ENCODE assay signal across 10 cellular contexts in the genomic region with DNA sequence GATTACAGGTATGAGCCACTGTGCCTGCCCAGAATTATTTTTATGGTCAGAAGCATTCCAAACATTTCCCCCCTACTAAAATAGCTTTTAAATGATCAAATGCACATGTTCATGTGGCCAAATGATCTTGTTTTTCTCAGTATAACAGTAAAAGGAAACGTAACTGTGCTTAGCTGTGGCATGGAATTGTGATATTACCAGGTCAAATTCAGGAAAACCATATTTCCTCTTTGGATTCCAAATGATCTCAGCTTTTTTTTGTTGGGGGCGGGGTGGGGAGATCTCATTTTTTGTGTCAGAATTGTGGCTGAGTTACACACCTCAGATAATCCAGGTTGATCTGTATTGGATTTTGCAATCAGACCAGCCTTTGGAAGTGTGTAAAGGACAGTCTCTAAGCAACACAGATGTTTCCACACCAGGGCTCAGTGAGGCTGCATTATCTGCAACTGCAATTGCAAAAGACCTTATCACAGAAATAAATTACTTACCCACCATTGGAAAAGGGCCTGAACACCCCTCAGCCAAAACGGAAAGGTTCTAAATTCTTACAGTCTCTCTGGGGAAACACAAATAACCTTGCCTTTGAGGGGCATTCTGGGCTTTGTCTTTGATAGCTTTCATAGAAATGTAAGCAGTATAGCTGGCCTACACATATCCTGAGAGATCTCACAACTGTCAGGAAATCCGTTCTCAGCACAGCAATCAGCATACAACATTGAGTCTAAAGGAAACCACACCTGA. TPM values are rescaled to one million over a fixed set of nuclear protein-coding genes. Genes with fewer than 3 reads are reported as not detected.
DNase-seq lines count a peak whose midpoint lies in the region; ATAC-seq and TF ChIP-seq lines count a peak whose summit lies in the region.
"Had no signal": no experiment of that assay in that cellular context is flagged by ENCODE, and none has a peak within 500 bp of the region (broad histone marks: within the 10 kb centered on the region; RNA-seq: fewer than 3 reads in every experiment).

No MANE protein-coding gene starts in this region.

- WGBS in heart left ventricle, 4 donors = 36 to 54% (median 42%) methylated on average over 4 of the region's 4 CpGs
- 63 to 65% methylated on average over 3 to 4 of the region's 4 CpGs for WGBS in transverse colon (ENCODE audit: low coverage in 1 of 2), 2 donors

- peaks cover 21% of the 10 kb centered on the region for H3K36me3 Mint-ChIP-seq in activated naive CD8-positive, alpha-beta T cell
- peaks cover 58% of the 10 kb centered on the region for H3K36me3 Mint-ChIP-seq in activated naive CD8-positive, alpha-beta T cell treated with anti-CD3 and anti-CD28 coated beads, Interleukin-2, amount 50 U/mL, for 24 hours (ENCODE audit: low read depth)
- H3K36me3 Mint-ChIP-seq in T-helper 1 cell treated with Interleukin-12 subunit alpha and Interleukin-12 subunit beta and Interleukin-4 antibody, amounts not matched to agents 30 μg/mL and 1 μg/mL, for 36 hours (ENCODE audit: low read depth) = peaks cover 56% of the 10 kb centered on the region

- H3K9me3 Mint-ChIP-seq in activated naive CD8-positive, alpha-beta T cell (ENCODE audit: low read depth) = no peaks in the 10 kb centered on the region
- H3K9me3 Mint-ChIP-seq in activated naive CD8-positive, alpha-beta T cell treated with anti-CD3 and anti-CD28 coated beads, Interleukin-2, amount 50 U/mL, for 24 hours = no peaks in the 10 kb centered on the region
- peaks cover 4% of the 10 kb centered on the region for H3K9me3 Mint-ChIP-seq in T-helper 1 cell treated with Interleukin-12 subunit alpha and Interleukin-12 subunit beta and Interleukin-4 antibody, amounts not matched to agents 30 μg/mL and 1 μg/mL, for 36 hours

- H3K36me3 ChIP-seq in heart left ventricle (peaks cover 0 to 65% (median 19%) of the 10 kb centered on the region in 9 donors), transverse colon (peaks cover 0 to 18% (median 0%) of the 10 kb centered on the region in 4 donors)

- no peaks in the 10 kb centered on the region for H3K27me3 Mint-ChIP-seq in activated naive CD8-positive, alpha-beta T cell
- H3K27me3 Mint-ChIP-seq in activated naive CD8-positive, alpha-beta T cell treated with anti-CD3 and anti-CD28 coated beads, Interleukin-2, amount 50 U/mL, for 24 hours = no peaks in the 10 kb centered on the region
- H3K27me3 Mint-ChIP-seq in T-helper 1 cell treated with Interleukin-12 subunit alpha and Interleukin-12 subunit beta and Interleukin-4 antibody, amounts not matched to agents 30 μg/mL and 1 μg/mL, for 36 hours (ENCODE audit: low read depth) = no peaks in the 10 kb centered on the region

- H3K9me3 ChIP-seq in heart left ventricle = no peaks in the 10 kb centered on the region
- no peaks in the 10 kb centered on the region for H3K9me3 ChIP-seq in transverse colon

- in situ Hi-C loops in transverse colon (cut with MboI; ENCODE audit: low pct_ligation_motif_present in 1 of 4, low pct_unique_long_range_greater_than_20kb in 1 of 4, low sequenced_read_pairs in 3 of 4) = no loop called here

- H3K27ac ChIP-seq in heart left ventricle (peak overlapping the region in 10 of 12 donors; percentile 47 to 82 (median 69)), transverse colon (peak overlapping the region; percentile 19 to 41 (median 28))
- H3K27ac ChIP-seq: epithelial cell of prostate had no signal

- no peak for TF ChIP-seq CTCF in heart left ventricle (IDR thresholded peaks at IDR 0.05)
- no peak for TF ChIP-seq CTCF in transverse colon (IDR thresholded peaks at IDR 0.05)

- peaks cover 0 to 74% (median 23%) of the 10 kb centered on the region in 12 donors for H3K4me1 ChIP-seq in heart left ventricle
- H3K4me1 ChIP-seq in transverse colon = peaks cover 0 to 27% (median 5%) of the 10 kb centered on the region in 4 donors

- intact Hi-C loops in heart left ventricle (cut with DNase I) (loop anchor here in 1 of 10 donors (2.0 kb wide), 1 partner anchor 41 kb away; no protein-coding TSS in a partner anchor), transverse colon (cut with DNase I; ENCODE audit: low total_unique reads) (no loop called here)

- peak overlapping the region; percentile 43 for H3K4me3 Mint-ChIP-seq in activated naive CD8-positive, alpha-beta T cell
- H3K4me3 Mint-ChIP-seq in activated naive CD8-positive, alpha-beta T cell treated with anti-CD3 and anti-CD28 coated beads, Interleukin-2, amount 50 U/mL, for 24 hours = no peak overlapping the region
- peak overlapping the region; percentile 55 for H3K4me3 Mint-ChIP-seq in T-helper 1 cell treated with Interleukin-12 subunit alpha and Interleukin-12 subunit beta and Interleukin-4 antibody, amounts not matched to agents 30 μg/mL and 1 μg/mL, for 36 hours

- DNase-seq in activated naive CD8-positive, alpha-beta T cell treated with anti-CD3 and anti-CD28 coated beads, Interleukin-2, amount 50 U/mL, for 24 hours = no peak
- DNase-seq in heart left ventricle (peak in 1 of 5 donors; percentile 30), transverse colon (no peak), GM19238 (ENCODE audit: insufficient read length, low spot score) (no peak), DMS153 (lab: John Stamatoyannopoulos, UW) (no peak)
- DNase-seq: activated CD4-positive, CD25-positive, alpha-beta regulatory T cell had no signal

- H3K27me3 ChIP-seq in heart left ventricle (no peaks in the 10 kb centered on the region), transverse colon (no peaks in the 10 kb centered on the region)

- TF ChIP-seq POLR2A in heart left ventricle (IDR thresholded peaks at IDR 0.05) (no peak), transverse colon (IDR thresholded peaks at IDR 0.05) (no peak)

- no peak for TF ChIP-seq EP300 in transverse colon (IDR thresholded peaks at IDR 0.05; ENCODE audit: low read depth)

- peak overlapping the region; percentile 72 for H3K27ac Mint-ChIP-seq in activated naive CD8-positive, alpha-beta T cell
- no peak overlapping the region for H3K27ac Mint-ChIP-seq in activated naive CD8-positive, alpha-beta T cell treated with anti-CD3 and anti-CD28 coated beads, Interleukin-2, amount 50 U/mL, for 24 hours
- peak overlapping the region; percentile 84 for H3K27ac Mint-ChIP-seq in T-helper 1 cell treated with Interleukin-12 subunit alpha and Interleukin-12 subunit beta and Interleukin-4 antibody, amounts not matched to agents 30 μg/mL and 1 μg/mL, for 36 hours

- H3K4me3 ChIP-seq in heart left ventricle (no peak overlapping the region), transverse colon (no peak overlapping the region)

- H3K4me1 Mint-ChIP-seq in activated naive CD8-positive, alpha-beta T cell (ENCODE audit: low read depth) = peaks cover 90% of the 10 kb centered on the region
- H3K4me1 Mint-ChIP-seq in activated naive CD8-positive, alpha-beta T cell treated with anti-CD3 and anti-CD28 coated beads, Interleukin-2, amount 50 U/mL, for 24 hours = peaks cover 84% of the 10 kb centered on the region
- H3K4me1 Mint-ChIP-seq in T-helper 1 cell treated with Interleukin-12 subunit alpha and Interleukin-12 subunit beta and Interleukin-4 antibody, amounts not matched to agents 30 μg/mL and 1 μg/mL, for 36 hours (ENCODE audit: low read depth) = peaks cover 56% of the 10 kb centered on the region

- no peak for ATAC-seq in activated naive CD8-positive, alpha-beta T cell treated with anti-CD3 and anti-CD28 coated beads, Interleukin-2, amount 50 U/mL, for 24 hours
- peak; percentile 69 to 93 (median 86) for ATAC-seq in heart left ventricle
- ATAC-seq in HG03457 (IDR thresholded peaks at IDR 0.05; ENCODE audit: unreplicated experiment) = no peak

RNA-seq across cellular contexts. Expression of a gene that starts 8.4 kb away (rescaled TPM):
- total RNA-seq in heart left ventricle = 10 to 100 TPM in 2 of 9 donors, 1 to 10 TPM in 7; 4.3 to 24.0 (median 5.8) TPM
- 1 to 10 TPM; 2.8 to 3.5 TPM for polyA plus RNA-seq in heart left ventricle
- total RNA-seq in transverse colon = 10 to 100 TPM in 3 of 4 donors, 1 to 10 TPM in 1; 4.8 to 68.4 (median 38.1) TPM

Comparison
In these comparisons a context has a peak if more than half of its experiments do, and no peak if none do; other contexts are left out.
1. ATAC-seq: peak in heart left ventricle (4 of 4); none in activated naive CD8-positive, alpha-beta T cell treated with anti-CD3 and anti-CD28 coated beads, Interleukin-2, amount 50 U/mL, for 24 hours (single experiment) and HG03457 (single experiment).